Comparison of ENCODE assay signal across 10 cellular contexts in genomic region chr3:57179580-57180410, GRCh38. TPM values are rescaled to one million over a fixed set of nuclear protein-coding genes. Genes with fewer than 3 reads are reported as not detected.
A peak's percentile ranks its signal among the peaks of the same experiment; 100 is the strongest.
DNase-seq lines count a peak whose midpoint lies in the region; ATAC-seq, FAIRE-seq and TF ChIP-seq lines count a peak whose summit lies in the region.
"Had no signal": no experiment of that assay in that cellular context is flagged by ENCODE, and none has a peak within 500 bp of the region (broad histone marks: within the 10 kb centered on the region; RNA-seq: fewer than 3 reads in every experiment).

No MANE protein-coding gene starts in this region.

- no peaks in the 10 kb centered on the region for H3K4me1 ChIP-seq in pancreas

- TF ChIP-seq CTCF in cardiac fibroblast (IDR thresholded peaks at IDR 0.05; ENCODE audit: low read depth, low read length) (peak; percentile 58), pancreas (IDR thresholded peaks at IDR 0.05) (no peak)

- no peaks in the 10 kb centered on the region for H3K27me3 ChIP-seq in pancreas

- FAIRE-seq in pancreas (lab: Jason Lieb, UNC) = no peak
- FAIRE-seq: frontal cortex had no signal

- ATAC-seq in pancreas (peak in 3 of 4 donors; percentile 27 to 67 (median 67)), GM21717 (IDR thresholded peaks at IDR 0.05; ENCODE audit: unreplicated experiment) (no peak)

- WGBS in pancreas, 2 donors = 48 to 61% methylated on average over 5 of the region's 5 CpGs

- peak overlapping the region in 1 of 4 donors; percentile 3 for H3K27ac ChIP-seq in pancreas

- DNase-seq in NCI-H510A treated with DMSO at 0.1 percent for 48 hours (lab: John Stamatoyannopoulos, UW) (peak; percentile 3), NCI-H510A (lab: John Stamatoyannopoulos, UW) (no peak), NCI-H69 (lab: John Stamatoyannopoulos, UW) (peak; percentile 13), cardiac fibroblast (ENCODE audit: low read depth in 2 of 2) (peak; percentile 44 to 46), pancreas (no peak), GM03348 (ENCODE audit: low spot score) (no peak)
- no peak for DNase-seq in activated T-cell treated with anti-CD3 and anti-CD28 coated beads, Interleukin-2, amount 50 U/mL, for 1 hour
- DNase-seq: CD4-positive, CD25-positive, alpha-beta regulatory T cell had no signal

- no peaks in the 10 kb centered on the region for H3K9me3 ChIP-seq in pancreas

- no peak overlapping the region for H3K4me3 ChIP-seq in cardiac fibroblast (replicated peaks in 1 of 2; ENCODE audit: low read depth in 2 of 2, low read length in 2 of 2)
- H3K4me3 ChIP-seq in pancreas = no peak overlapping the region

- no peaks in the 10 kb centered on the region for H3K36me3 ChIP-seq in pancreas

- intact Hi-C loops in pancreas (cut with DNase I) = no loop called here

RNA-seq across cellular contexts. Expression of gene IL17RD, which starts 14.6 kb away (rescaled TPM):
- 1 to 10 TPM; 1.2 to 3.9 (median 2.2) TPM for total RNA-seq in pancreas
- polyA plus RNA-seq in pancreas = under 1 TPM; 0.42 to 0.52 TPM
- total RNA-seq: CD4-positive, CD25-positive, alpha-beta regulatory T cell had no signal
- polyA plus RNA-seq: CD4-positive, CD25-positive, alpha-beta regulatory T cell had no signal

RNA-seq across cellular contexts. Expression of gene HESX1, which starts 20.0 kb away (rescaled TPM):
- under 1 TPM in 5 of 6 donors, not detected in 1; 0.22 to 0.98 (median 0.64) TPM for total RNA-seq in pancreas
- 1 to 10 TPM; 1.1 to 1.4 TPM for polyA plus RNA-seq in pancreas
- total RNA-seq: CD4-positive, CD25-positive, alpha-beta regulatory T cell; frontal cortex had no signal

RNA-seq across cellular contexts. Expression of gene APPL1, which starts 47.7 kb away (rescaled TPM):
- total RNA-seq in pancreas = 10 to 100 TPM; 31.4 to 46.1 (median 36.2) TPM
- 10 to 100 TPM in 1 of 2 donors, 1 to 10 TPM in 1; 8.7 to 13.0 TPM for polyA plus RNA-seq in pancreas

Comparison
In these comparisons a context has a peak if more than half of its experiments do, and no peak if none do; other contexts are left out.
1. DNase-seq: peak in NCI-H510A treated with DMSO at 0.1 percent for 48 hours (single experiment), NCI-H69 (single experiment) and cardiac fibroblast (2 of 2); none in NCI-H510A (single experiment), pancreas (0 of 6), GM03348 (single experiment) and activated T-cell treated with anti-CD3 and anti-CD28 coated beads, Interleukin-2, amount 50 U/mL, for 1 hour (single experiment).